ENCODE assay signal across 1 cellular context in genomic region chr5:44697025-44697424, GRCh38.
TF ChIP-seq lines count a peak whose summit lies in the region.

No MANE protein-coding gene starts in this region.

TF ChIP-seq in H1, 55 proteins besides CTCF, POLR2A, EP300 and RAD21 (continued from another document):
- TF ChIP-seq RFX5 (IDR thresholded peaks at IDR 0.05; ENCODE audit: borderline replicate concordance, low read depth, low read length), result no peak
- TF ChIP-seq SIN3A (conservative IDR thresholded peaks at IDR 0.05 in 1 of 2, IDR thresholded peaks at IDR 0.05 in 1 of 2; ENCODE audit: low read depth in 1 of 2, low read length in 2 of 2), result no peak
